In the genomic region with DNA sequence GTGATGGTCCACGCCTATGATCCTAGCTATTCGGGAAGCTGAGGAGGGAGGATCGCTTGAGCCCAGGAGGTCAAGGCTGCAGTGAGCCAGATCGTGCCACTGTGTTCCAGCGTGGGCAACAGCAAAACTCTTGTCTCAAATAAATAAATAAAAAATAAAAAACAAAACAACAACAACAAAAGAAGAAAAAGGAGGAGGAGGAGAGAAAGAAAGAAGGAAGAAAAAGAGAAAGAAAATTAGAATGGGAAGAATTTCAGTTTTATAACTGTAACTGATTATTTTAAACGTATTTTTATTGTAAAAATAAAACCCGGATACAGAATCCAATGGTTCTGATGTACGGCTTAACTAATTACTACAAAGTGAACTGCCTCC, we compare ENCODE assay signal across 8 cellular contexts. TPM values are rescaled to one million over a fixed set of nuclear protein-coding genes. Genes with fewer than 3 reads are reported as not detected.
DNase-seq lines count a peak whose midpoint lies in the region; ATAC-seq and TF ChIP-seq lines count a peak whose summit lies in the region.

No MANE protein-coding gene starts in this region.

- H3K27me3 Mint-ChIP-seq in GM23338 (ENCODE audit: insufficient read depth, low read depth, poor library complexity) = peaks cover 24% of the 10 kb centered on the region

- H3K9ac ChIP-seq in skeletal muscle satellite cell (ENCODE audit: low read depth, low read length) = peak overlapping the region; percentile 82

- H4K20me1 ChIP-seq in GM23338 (replicated peaks; ENCODE audit: insufficient read depth) = no peaks in the 10 kb centered on the region

- ATAC-seq in GM23338 = no peak
- ATAC-seq in GM19023 (IDR thresholded peaks at IDR 0.05; ENCODE audit: unreplicated experiment) = no peak

- no peaks in the 10 kb centered on the region for H3K9me3 Mint-ChIP-seq in GM23338

- peak overlapping the region; percentile 67 for H3K4me3 ChIP-seq in GM23338
- peak overlapping the region; percentile 67 for H3K4me3 ChIP-seq in WERI-Rb-1 (ENCODE audit: low read depth, low read length)
- H3K4me3 ChIP-seq in fibroblast of the aortic adventitia (ENCODE audit: low read depth, low read length) = peak overlapping the region; percentile 67
- H3K4me3 ChIP-seq in skeletal muscle satellite cell (ENCODE audit: low read length) = peak overlapping the region; percentile 93

- no peak overlapping the region for H3K27ac ChIP-seq in GM23338 (ENCODE audit: low read depth)
- H3K27ac ChIP-seq in WERI-Rb-1 = peak overlapping the region; percentile 63

- no peaks in the 10 kb centered on the region for H3K79me2 ChIP-seq in GM23338 (replicated peaks; ENCODE audit: insufficient read depth)

- H3K27ac Mint-ChIP-seq in GM23338 = no peak overlapping the region

- peak overlapping the region; percentile 86 for H2AFZ ChIP-seq in GM23338

- no peaks in the 10 kb centered on the region; the same call in 2 of the 3 replicates for H3K36me3 Mint-ChIP-seq in GM23338 (ENCODE audit: low read depth)

- H3K9me2 ChIP-seq in GM23338 (ENCODE audit: insufficient read depth) = no peaks in the 10 kb centered on the region

- H3K27me3 ChIP-seq in GM23338 (ENCODE audit: insufficient read depth) (peaks cover 33% of the 10 kb centered on the region), WERI-Rb-1 (ENCODE audit: insufficient read depth, low read depth, severe bottlenecking) (no peaks in the 10 kb centered on the region), skeletal muscle satellite cell (ENCODE audit: control insufficient read depth, insufficient read depth, low read length) (peaks cover 5% of the 10 kb centered on the region)

- H3K4me1 ChIP-seq in GM23338 (ENCODE audit: insufficient read depth) = 0 out of 2 replicates have a peak, but pooled peaks cover 2% of the 10 kb centered on the region
- peaks cover 6% of the 10 kb centered on the region for H3K4me1 ChIP-seq in skeletal muscle satellite cell (ENCODE audit: control insufficient read depth, insufficient read depth, low read length)

- H3K9me3 ChIP-seq in WERI-Rb-1 (ENCODE audit: severe bottlenecking) (no peaks in the 10 kb centered on the region), skeletal muscle satellite cell (replicated peaks; ENCODE audit: low read length) (no peaks in the 10 kb centered on the region)

- H3K4me1 Mint-ChIP-seq in GM23338 = peaks cover 7% of the 10 kb centered on the region; the same call in 2 of the 3 replicates

- DNase-seq in GM23338 (ENCODE audit: low spot score) (no peak), WERI-Rb-1 (no peak), fibroblast of the aortic adventitia (ENCODE audit: low read depth) (no peak), NCI-H524 (lab: John Stamatoyannopoulos, UW) (no peak), NCI-H2081 (lab: John Stamatoyannopoulos, UW) (no peak), NCI-H774 (lab: John Stamatoyannopoulos, UW) (no peak)

- peak overlapping the region; percentile 82 for H3K4me2 ChIP-seq in GM23338
- peak overlapping the region; percentile 100 for H3K4me2 ChIP-seq in skeletal muscle satellite cell (ENCODE audit: low read length)

- H3K4me3 Mint-ChIP-seq in GM23338 = peak overlapping the region; percentile 69

- TF ChIP-seq CTCF in GM23338 (conservative IDR thresholded peaks at IDR 0.05; ENCODE audit: low read depth in 2 of 2) (no peak), WERI-Rb-1 (IDR thresholded peaks at IDR 0.05; ENCODE audit: low read depth, low read length) (no peak), fibroblast of the aortic adventitia (IDR thresholded peaks at IDR 0.05; ENCODE audit: insufficient read depth, low read length) (no peak)

- H3K36me3 ChIP-seq in GM23338 (ENCODE audit: insufficient read depth) (no peaks in the 10 kb centered on the region), WERI-Rb-1 (no peaks in the 10 kb centered on the region), skeletal muscle satellite cell (ENCODE audit: insufficient read depth, low read length) (no peaks in the 10 kb centered on the region)

- no peaks in the 10 kb centered on the region for H3F3A ChIP-seq in GM23338 (replicated peaks; ENCODE audit: low read depth)

TF ChIP-seq in GM23338, 12 proteins besides CTCF, POLR2A, EP300 and RAD21:
- TF ChIP-seq STAT1 (IDR thresholded peaks at IDR 0.05; ENCODE audit: unreplicated experiment) = no peak
- TF ChIP-seq JUNB (IDR thresholded peaks at IDR 0.05; ENCODE audit: unreplicated experiment) = no peak
- TF ChIP-seq, protein P1, sequence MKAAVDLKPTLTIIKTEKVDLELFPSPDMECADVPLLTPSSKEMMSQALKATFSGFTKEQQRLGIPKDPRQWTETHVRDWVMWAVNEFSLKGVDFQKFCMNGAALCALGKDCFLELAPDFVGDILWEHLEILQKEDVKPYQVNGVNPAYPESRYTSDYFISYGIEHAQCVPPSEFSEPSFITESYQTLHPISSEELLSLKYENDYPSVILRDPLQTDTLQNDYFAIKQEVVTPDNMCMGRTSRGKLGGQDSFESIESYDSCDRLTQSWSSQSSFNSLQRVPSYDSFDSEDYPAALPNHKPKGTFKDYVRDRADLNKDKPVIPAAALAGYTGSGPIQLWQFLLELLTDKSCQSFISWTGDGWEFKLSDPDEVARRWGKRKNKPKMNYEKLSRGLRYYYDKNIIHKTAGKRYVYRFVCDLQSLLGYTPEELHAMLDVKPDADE (IDR thresholded peaks at IDR 0.05) = no peak

RNA-seq across cellular contexts. Expression of a gene that starts 37.2 kb away (rescaled TPM):
- 362 and 391 TPM in 2 replicates for total RNA-seq in GM23338 (2014; rRNA removed; shearing (Covaris generic))
- 144 and 151 TPM in 2 replicates for polyA plus RNA-seq in GM23338 (2016; fragmentation: Nextera tagmentation; extraction: Ambion mirVana)
- total RNA-seq in fibroblast of the aortic adventitia (ENCODE audit: low replicate concordance) = 615 and 2,167 TPM in 2 replicates
- 390 and 542 TPM in 2 replicates for total RNA-seq in skeletal muscle satellite cell (2012; rRNA removed)
